13 cellular contexts compared by ENCODE assay signal in genomic region chr16:85571563-85571812, GRCh38. TPM values are rescaled to one million over a fixed set of nuclear protein-coding genes. Genes with fewer than 3 reads are reported as not detected.
A peak's percentile ranks its signal among the peaks of the same experiment; 100 is the strongest.
DNase-seq lines count a peak whose midpoint lies in the region; ATAC-seq, FAIRE-seq and TF ChIP-seq lines count a peak whose summit lies in the region.
"Had no signal": no experiment of that assay in that cellular context is flagged by ENCODE, and none has a peak within 500 bp of the region (broad histone marks: within the 10 kb centered on the region; RNA-seq: fewer than 3 reads in every experiment).

No MANE protein-coding gene starts in this region.

- peak overlapping the region; percentile 73 to 74 for H3K4me3 Mint-ChIP-seq in activated T-cell treated with anti-CD3 and anti-CD28 coated beads, Interleukin-2, amount 50 U/mL, for 72 hours
- peak overlapping the region; percentile 90 to 95 (median 94) for H3K4me3 Mint-ChIP-seq in immature natural killer cell

- H3K79me2 ChIP-seq in Loucy (ENCODE audit: insufficient read depth, low read length), result peaks cover 91% of the 10 kb centered on the region
- peaks cover 98% of the 10 kb centered on the region for H3K79me2 ChIP-seq in osteoblast (ENCODE audit: insufficient read depth, low read length)

- peak overlapping the region; percentile 77 for H3K4me3 ChIP-seq in Loucy (ENCODE audit: low read length, poor library complexity, severe bottlenecking)
- H3K4me3 ChIP-seq in thymus (ENCODE audit: low read length), result peak overlapping the region; percentile 28
- H3K4me3 ChIP-seq in osteoblast (ENCODE audit: insufficient read depth, low read length), result no peak overlapping the region
- H3K4me3 ChIP-seq: left ventricle myocardium inferior, PC-9 had no signal

- H3K36me3 Mint-ChIP-seq in activated T-cell treated with anti-CD3 and anti-CD28 coated beads, Interleukin-2, amount 50 U/mL, for 72 hours (ENCODE audit: insufficient read depth in 2 of 2), result peaks cover 7 to 8% of the 10 kb centered on the region in 2 donors
- H3K36me3 Mint-ChIP-seq in immature natural killer cell, result no peaks in the 10 kb centered on the region

- peaks cover 57% of the 10 kb centered on the region for H4K20me1 ChIP-seq in Loucy (ENCODE audit: insufficient read depth, low read length, poor library complexity, severe bottlenecking)
- peaks cover 91% of the 10 kb centered on the region for H4K20me1 ChIP-seq in osteoblast (ENCODE audit: insufficient read depth, low read length)

- H3F3A ChIP-seq in Loucy (ENCODE audit: low read depth), result peaks cover 34% of the 10 kb centered on the region

- no peaks in the 10 kb centered on the region for H3K9me3 Mint-ChIP-seq in activated T-cell treated with anti-CD3 and anti-CD28 coated beads, Interleukin-2, amount 50 U/mL, for 72 hours
- no peaks in the 10 kb centered on the region for H3K9me3 Mint-ChIP-seq in immature natural killer cell

- no peaks in the 10 kb centered on the region for H3K27me3 ChIP-seq in Loucy (ENCODE audit: insufficient read depth, low read length, poor library complexity, severe bottlenecking)
- no peaks in the 10 kb centered on the region for H3K27me3 ChIP-seq in thymus (ENCODE audit: control insufficient read depth, insufficient read depth)
- H3K27me3 ChIP-seq in osteoblast (ENCODE audit: insufficient read depth, low read length), result no peaks in the 10 kb centered on the region

- H3K27ac Mint-ChIP-seq in activated T-cell treated with anti-CD3 and anti-CD28 coated beads, Interleukin-2, amount 50 U/mL, for 72 hours, result no peak overlapping the region
- H3K27ac Mint-ChIP-seq in immature natural killer cell, result peak overlapping the region; percentile 96 to 99 (median 98)

- TF ChIP-seq CTCF in Loucy (conservative IDR thresholded peaks at IDR 0.05; ENCODE audit: low read length) (no peak), osteoblast (IDR thresholded peaks at IDR 0.05; ENCODE audit: extremely low read depth, low read depth, low read length) (no peak), D721Med (IDR thresholded peaks at IDR 0.05; ENCODE audit: insufficient read depth, missing control alignments) (no peak)

- ATAC-seq in activated T-cell treated with anti-CD3 and anti-CD28 coated beads, Interleukin-2, amount 50 U/mL, for 72 hours (replicated peaks in 1 of 2), result no peak

- no peaks in the 10 kb centered on the region for H3K27me3 Mint-ChIP-seq in activated T-cell treated with anti-CD3 and anti-CD28 coated beads, Interleukin-2, amount 50 U/mL, for 72 hours (ENCODE audit: low read depth)
- peaks cover 38 to 46% (median 38%) of the 10 kb centered on the region in 3 donors for H3K27me3 Mint-ChIP-seq in immature natural killer cell (ENCODE audit: low read depth in 3 of 3)

- peaks cover 29% of the 10 kb centered on the region; the same call in 1 of the 2 replicates for H3K36me3 ChIP-seq in Loucy (ENCODE audit: insufficient read depth, low read length)
- peaks cover 16% of the 10 kb centered on the region for H3K36me3 ChIP-seq in thymus (ENCODE audit: control insufficient read depth, insufficient read depth)
- H3K36me3 ChIP-seq in osteoblast (ENCODE audit: insufficient read depth, low read length), result no peaks in the 10 kb centered on the region
- H3K36me3 ChIP-seq: left ventricle myocardium inferior had no signal

- FAIRE-seq in D721Med (lab: Jason Lieb, UNC), result no peak
- FAIRE-seq: TTC549 had no signal

- peaks cover 84% of the 10 kb centered on the region for H3K4me1 ChIP-seq in Loucy (ENCODE audit: insufficient read depth, low read length, poor library complexity, severe bottlenecking)
- peaks cover 57% of the 10 kb centered on the region for H3K4me1 ChIP-seq in thymus (ENCODE audit: control insufficient read depth, insufficient read depth, low read length)
- H3K4me1 ChIP-seq in osteoblast (ENCODE audit: insufficient read depth, low read length), result peaks cover 30% of the 10 kb centered on the region

- 39% methylated on average over 7 of the region's 7 CpGs for WGBS in thymus

- H3K4me2 ChIP-seq in Loucy (ENCODE audit: low read depth, low read length, poor library complexity, severe bottlenecking), result peak overlapping the region; percentile 97
- no peak overlapping the region for H3K4me2 ChIP-seq in osteoblast (ENCODE audit: insufficient read depth, low read length)
- H3K4me2 ChIP-seq: PC-9 had no signal

- H3K9ac ChIP-seq in Loucy (ENCODE audit: low read depth, low read length, poor library complexity, severe bottlenecking), result peak overlapping the region; percentile 95

- H3K27ac ChIP-seq in thymus (ENCODE audit: low read depth) (peak overlapping the region; percentile 96), osteoblast (ENCODE audit: low read depth, low read length) (no peak overlapping the region)
- H3K27ac ChIP-seq: left ventricle myocardium inferior, PC-9 had no signal

- H3K9me3 ChIP-seq in Loucy (ENCODE audit: insufficient read depth, low read depth, low read length) (no peaks in the 10 kb centered on the region), thymus (ENCODE audit: control insufficient read depth) (peaks cover 2% of the 10 kb centered on the region), osteoblast (ENCODE audit: low read depth, low read length) (no peaks in the 10 kb centered on the region)

- peaks cover 51% of the 10 kb centered on the region for H3K4me1 Mint-ChIP-seq in activated T-cell treated with anti-CD3 and anti-CD28 coated beads, Interleukin-2, amount 50 U/mL, for 72 hours (ENCODE audit: low read depth)
- H3K4me1 Mint-ChIP-seq in immature natural killer cell, result peaks cover 96 to 98% of the 10 kb centered on the region in 2 donors

- H2AFZ ChIP-seq in Loucy (ENCODE audit: low read length) (no peak overlapping the region), osteoblast (ENCODE audit: low read length) (no peak overlapping the region)
- H2AFZ ChIP-seq: PC-9 had no signal

- no peaks in the 10 kb centered on the region for H3K9me2 ChIP-seq in Loucy (replicated peaks; ENCODE audit: low read depth, low read length)

- no peak for DNase-seq in activated T-cell treated with anti-CD3 and anti-CD28 coated beads, Interleukin-2, amount 50 U/mL, for 72 hours
- DNase-seq in activated T-cell treated with anti-CD3 and anti-CD28 coated beads for 4 hours (no peak), immature natural killer cell (no peak), NCI-H1092 treated with DMSO at 0.1 percent for 48 hours (lab: John Stamatoyannopoulos, UW) (no peak), osteoblast (ENCODE audit: insufficient read length, low spot score, missing footprints) (no peak), D721Med (ENCODE audit: insufficient read length, low spot score) (no peak)
- DNase-seq: dermis blood vessel endothelial cell, NCI-H1694, PC-9 had no signal

RNA-seq across cellular contexts. Expression of gene GSE1, which starts 41.6 kb away (rescaled TPM):
- 10 to 100 TPM; 26.7 to 30.9 TPM for total RNA-seq in activated T-cell treated with anti-CD3 and anti-CD28 coated beads, Interleukin-2, amount 50 U/mL, for 72 hours
- polyA plus RNA-seq in immature natural killer cell (1 to 10 TPM in 2 of 3 donors, under 1 TPM in 1; 0.15 to 9.4 (median 2.9) TPM), thymus (29.9 TPM)
- 49.6 and 55.7 TPM in 2 replicates for total RNA-seq in osteoblast
